ENCODE assay signal across 19 cellular contexts in genomic region chr1:47347735-47348134, GRCh38. TPM values are rescaled to one million over a fixed set of nuclear protein-coding genes. Genes with fewer than 3 reads are reported as not detected.
DNase-seq lines count a peak whose midpoint lies in the region; ATAC-seq and TF ChIP-seq lines count a peak whose summit lies in the region.
"Had no signal": no experiment of that assay in that cellular context is flagged by ENCODE, and none has a peak within 500 bp of the region (broad histone marks: within the 10 kb centered on the region; RNA-seq: fewer than 3 reads in every experiment).

No MANE protein-coding gene starts in this region.

- no peak for ATAC-seq in activated T-helper 17 cell treated with anti-CD3 and anti-CD28 coated beads, Interleukin-2, amount 50 U/mL, for 72 hours (replicated peaks)
- ATAC-seq in left lobe of liver: peak; percentile 66
- ATAC-seq in stimulated activated effector memory CD8-positive, alpha-beta T cell treated with anti-CD3 and anti-CD28 coated beads, Interleukin-12 subunit alpha, Interleukin-12 subunit beta, amount 100 ng/mL, for 72 hours: no peak
- ATAC-seq in HG02840 (IDR thresholded peaks at IDR 0.05; ENCODE audit: low FRiP score, unreplicated experiment): no peak
- ATAC-seq in GM21526 (IDR thresholded peaks at IDR 0.05; ENCODE audit: low FRiP score, unreplicated experiment): no peak
- ATAC-seq: HepG2 had no signal

- H3K36me3 ChIP-seq in breast epithelium (no peaks in the 10 kb centered on the region), WERI-Rb-1 (peaks cover 6% of the 10 kb centered on the region)

- H3K4me3 Mint-ChIP-seq in MCF 10A (ENCODE audit: unreplicated experiment): no peak overlapping the region
- H3K4me3 Mint-ChIP-seq in activated T-helper 17 cell treated with anti-CD3 and anti-CD28 coated beads, Interleukin-2, amount 50 U/mL, for 72 hours: no peak overlapping the region
- no peak overlapping the region for H3K4me3 Mint-ChIP-seq in stimulated activated effector memory CD8-positive, alpha-beta T cell treated with anti-CD3 and anti-CD28 coated beads, Interleukin-12 subunit alpha, Interleukin-12 subunit beta, amount 100 ng/mL, for 72 hours
- H3K4me3 Mint-ChIP-seq: CD14-positive monocyte; CD4-positive, alpha-beta memory T cell had no signal

- peaks cover 23% of the 10 kb centered on the region for H3K36me3 Mint-ChIP-seq in MCF 10A (ENCODE audit: insufficient read depth, unreplicated experiment)
- peaks cover 42% of the 10 kb centered on the region for H3K36me3 Mint-ChIP-seq in activated T-helper 17 cell treated with anti-CD3 and anti-CD28 coated beads, Interleukin-2, amount 50 U/mL, for 72 hours (ENCODE audit: low read depth)
- H3K36me3 Mint-ChIP-seq in stimulated activated effector memory CD8-positive, alpha-beta T cell treated with anti-CD3 and anti-CD28 coated beads, Interleukin-12 subunit alpha, Interleukin-12 subunit beta, amount 100 ng/mL, for 72 hours: peaks cover 29% of the 10 kb centered on the region

- no peaks in the 10 kb centered on the region for H3K9me3 ChIP-seq in breast epithelium
- no peaks in the 10 kb centered on the region for H3K9me3 ChIP-seq in WERI-Rb-1 (ENCODE audit: severe bottlenecking)
- H3K9me3 ChIP-seq: BLaER1 had no signal

- H3K27me3 ChIP-seq in breast epithelium (no peaks in the 10 kb centered on the region), WERI-Rb-1 (ENCODE audit: insufficient read depth, low read depth, severe bottlenecking) (no peaks in the 10 kb centered on the region)
- H3K27me3 ChIP-seq: BLaER1 had no signal

- CTCF ChIA-PET in MCF 10A (lab: Yijun Ruan, JAX): interaction anchor here (0.7 to 2.2 kb wide), 3 partner anchors 9 to 155 kb away, joined by 3 to 6 read pairs (median 3); no protein-coding TSS in a partner anchor

- H3K27ac ChIP-seq in breast epithelium (no peak overlapping the region), WERI-Rb-1 (no peak overlapping the region)
- H3K27ac ChIP-seq: BLaER1 had no signal

- TF ChIP-seq POLR2A in breast epithelium (IDR thresholded peaks at IDR 0.05): no peak

- TF ChIP-seq CTCF in MCF 10A (IDR thresholded peaks at IDR 0.05; ENCODE audit: unreplicated experiment): no peak
- TF ChIP-seq CTCF in breast epithelium (IDR thresholded peaks at IDR 0.05): no peak
- no peak for TF ChIP-seq CTCF in WERI-Rb-1 (IDR thresholded peaks at IDR 0.05; ENCODE audit: low read depth, low read length)

- POLR2A ChIA-PET in MCF 10A (lab: Yijun Ruan, JAX): interaction anchor here (1.6 kb wide), 1 partner anchor 10 kb away, joined by 5 read pairs; no protein-coding TSS in a partner anchor

- DNase-seq in MCF 10A (ENCODE audit: unreplicated experiment): no peak
- no peak for DNase-seq in breast epithelium (ENCODE audit: low spot score in 2 of 2)
- DNase-seq in left lobe of liver (ENCODE audit: low spot score): no peak
- DNase-seq in stimulated activated effector memory CD8-positive, alpha-beta T cell treated with anti-CD3 and anti-CD28 coated beads, Interleukin-12 subunit alpha, Interleukin-12 subunit beta, amount 100 ng/mL, for 72 hours (ENCODE audit: low spot score in 2 of 2): no peak
- DNase-seq in WERI-Rb-1: no peak
- DNase-seq: 8988T; CD4-positive, alpha-beta memory T cell; DMS 273 treated with DMSO at 0.1 percent for 48 hours; DMS53; DND-41; HCEC 1CT; KBM-7 had no signal

- H3K27me3 Mint-ChIP-seq in MCF 10A (ENCODE audit: insufficient read depth, unreplicated experiment): no peaks in the 10 kb centered on the region
- no peaks in the 10 kb centered on the region for H3K27me3 Mint-ChIP-seq in activated T-helper 17 cell treated with anti-CD3 and anti-CD28 coated beads, Interleukin-2, amount 50 U/mL, for 72 hours
- H3K27me3 Mint-ChIP-seq: CD4-positive, alpha-beta memory T cell; IgD-negative memory B cell had no signal

- no peaks in the 10 kb centered on the region for H3K4me1 ChIP-seq in breast epithelium
- H3K4me1 ChIP-seq: BLaER1 had no signal

- intact Hi-C loops in MCF 10A (cut with micrococcal nuclease) (no loop called here), breast epithelium (cut with DNase I; ENCODE audit: low total_unique reads) (no loop called here)

- H3K4me3 ChIP-seq in breast epithelium (no peak overlapping the region), WERI-Rb-1 (ENCODE audit: low read depth, low read length) (no peak overlapping the region)
- H3K4me3 ChIP-seq: BLaER1 had no signal

- peak overlapping the region; percentile 44 for H3K27ac Mint-ChIP-seq in MCF 10A (ENCODE audit: low read depth, unreplicated experiment)
- H3K27ac Mint-ChIP-seq in activated T-helper 17 cell treated with anti-CD3 and anti-CD28 coated beads, Interleukin-2, amount 50 U/mL, for 72 hours: peak overlapping the region; percentile 40
- H3K27ac Mint-ChIP-seq in stimulated activated effector memory CD8-positive, alpha-beta T cell treated with anti-CD3 and anti-CD28 coated beads, Interleukin-12 subunit alpha, Interleukin-12 subunit beta, amount 100 ng/mL, for 72 hours: peak overlapping the region; percentile 45
- H3K27ac Mint-ChIP-seq: CD4-positive, alpha-beta memory T cell; IgD-negative memory B cell had no signal

- H3K9me3 Mint-ChIP-seq in MCF 10A (ENCODE audit: unreplicated experiment): no peaks in the 10 kb centered on the region
- H3K9me3 Mint-ChIP-seq in activated T-helper 17 cell treated with anti-CD3 and anti-CD28 coated beads, Interleukin-2, amount 50 U/mL, for 72 hours: peaks cover 4% of the 10 kb centered on the region
- H3K9me3 Mint-ChIP-seq in stimulated activated effector memory CD8-positive, alpha-beta T cell treated with anti-CD3 and anti-CD28 coated beads, Interleukin-12 subunit alpha, Interleukin-12 subunit beta, amount 100 ng/mL, for 72 hours: no peaks in the 10 kb centered on the region
- H3K9me3 Mint-ChIP-seq: CD14-positive monocyte; CD4-positive, alpha-beta memory T cell; IgD-negative memory B cell had no signal

- BruUV-seq in MCF 10A (replicated peaks; lab: Mats Ljungman, UMichigan): TSS peak; percentile 16

- no peaks in the 10 kb centered on the region for H3K4me1 Mint-ChIP-seq in MCF 10A (ENCODE audit: insufficient read depth, unreplicated experiment)
- peaks cover 23% of the 10 kb centered on the region for H3K4me1 Mint-ChIP-seq in activated T-helper 17 cell treated with anti-CD3 and anti-CD28 coated beads, Interleukin-2, amount 50 U/mL, for 72 hours
- H3K4me1 Mint-ChIP-seq in stimulated activated effector memory CD8-positive, alpha-beta T cell treated with anti-CD3 and anti-CD28 coated beads, Interleukin-12 subunit alpha, Interleukin-12 subunit beta, amount 100 ng/mL, for 72 hours: peaks cover 37% of the 10 kb centered on the region

RNA-seq across cellular contexts. Expression of gene CMPK1, which starts 14.1 kb away (rescaled TPM):
- total RNA-seq in MCF 10A (2022): 106 and 113 TPM in 2 replicates
- total RNA-seq in breast epithelium: 100 to 1,000 TPM in 2 of 3 donors, 10 to 100 TPM in 1; 83.6 to 177 (median 130) TPM
- total RNA-seq in activated T-helper 17 cell treated with anti-CD3 and anti-CD28 coated beads, Interleukin-2, amount 50 U/mL, for 72 hours: 100 to 1,000 TPM in 1 of 2 donors, 10 to 100 TPM in 1; 95.3 to 124 TPM
- total RNA-seq in left lobe of liver: 119 TPM

RNA-seq across cellular contexts. Expression of gene STIL, which starts 33.8 kb away (rescaled TPM):
- total RNA-seq in MCF 10A (2022): 8.8 and 12.6 TPM in 2 replicates
- total RNA-seq in breast epithelium: 1 to 10 TPM; 2.3 to 4.8 (median 3.2) TPM
- 10 to 100 TPM; 31.7 to 33.0 TPM for total RNA-seq in activated T-helper 17 cell treated with anti-CD3 and anti-CD28 coated beads, Interleukin-2, amount 50 U/mL, for 72 hours
- total RNA-seq in left lobe of liver: 0.33 TPM
